8 cellular contexts compared by ENCODE assay signal in genomic region chr6:156780962-156781705, GRCh38. TPM values are rescaled to one million over a fixed set of nuclear protein-coding genes. Genes with fewer than 3 reads are reported as not detected.
DNase-seq lines count a peak whose midpoint lies in the region; ATAC-seq and TF ChIP-seq lines count a peak whose summit lies in the region.

No MANE protein-coding gene starts in this region.

- H3K27ac ChIP-seq in heart left ventricle (peak overlapping the region; percentile 26 to 99 (median 96)), ascending aorta (peak overlapping the region; percentile 93 to 100), liver (ENCODE audit: low read depth in 1 of 2, low read length in 2 of 2) (peak overlapping the region; percentile 73 to 79), urinary bladder (ENCODE audit: low read depth) (no peak overlapping the region)

- intact Hi-C loops in heart left ventricle (cut with DNase I): loop anchor here in 8 of 10 donors (2.0 to 10.0 kb wide), 11 partner anchors 41 to 240 kb away; no protein-coding TSS in a partner anchor
- intact Hi-C loops in cardiac septum (cut with DNase I): loop anchor here (1.0 to 5.0 kb wide), 2 partner anchors 171 to 240 kb away; no protein-coding TSS in a partner anchor
- intact Hi-C loops in ascending aorta (cut with DNase I): loop anchor here (2.0 to 5.0 kb wide), 4 partner anchors 46 to 361 kb away; no protein-coding TSS in a partner anchor

- no peak for DNase-seq in heart left ventricle
- DNase-seq in cardiac septum (ENCODE audit: low spot score): no peak
- DNase-seq in ascending aorta (ENCODE audit: low spot score in 2 of 2): no peak
- no peak for DNase-seq in NCI-H187 treated with DMSO at 0.1 percent for 48 hours (lab: John Stamatoyannopoulos, UW)
- DNase-seq in NCI-H1092 (lab: John Stamatoyannopoulos, UW): no peak
- no peak for DNase-seq in GM20000 (ENCODE audit: low spot score)

- TF ChIP-seq CTCF in heart left ventricle (IDR thresholded peaks at IDR 0.05): no peak
- TF ChIP-seq CTCF in ascending aorta (IDR thresholded peaks at IDR 0.05): no peak
- TF ChIP-seq CTCF in liver (IDR thresholded peaks at IDR 0.05; ENCODE audit: low read depth, low read length, missing input control): no peak
- TF ChIP-seq CTCF in GM20000 (IDR thresholded peaks at IDR 0.05; ENCODE audit: extremely low read depth, missing control alignments): no peak

- peak overlapping the region; percentile 68 to 90 for H3K9ac ChIP-seq in liver (ENCODE audit: low read depth in 1 of 2, low read length in 2 of 2)

- TF ChIP-seq POLR2A in heart left ventricle (IDR thresholded peaks at IDR 0.05): no peak

- WGBS in heart left ventricle, 4 donors: 8 to 15% (median 11%) methylated on average over 4 of the region's 4 CpGs
- 25% methylated on average over 4 of the region's 4 CpGs for WGBS in liver
- 12% methylated on average over 4 of the region's 4 CpGs for WGBS in urinary bladder

- H3K4me3 ChIP-seq in heart left ventricle: peak overlapping the region in 11 of 12 donors; percentile 13 to 97 (median 79)
- peak overlapping the region; percentile 76 to 99 for H3K4me3 ChIP-seq in ascending aorta
- H3K4me3 ChIP-seq in liver (ENCODE audit: low read depth in 1 of 3, low read length in 3 of 3): peak overlapping the region in 1 of 3 donors; percentile 37
- H3K4me3 ChIP-seq in urinary bladder (ENCODE audit: low read depth, low read length): peak overlapping the region; percentile 18

- no peak for TF ChIP-seq RAD21 in liver (IDR thresholded peaks at IDR 0.05)

- H3K36me3 ChIP-seq in heart left ventricle (peaks cover 0 to 8% (median 0%) of the 10 kb centered on the region in 9 donors), ascending aorta (no peaks in the 10 kb centered on the region), liver (ENCODE audit: control insufficient read depth in 4 of 4, insufficient read depth in 3 of 4, low read depth in 1 of 4, low read length in 3 of 4) (no peaks in the 10 kb centered on the region), urinary bladder (ENCODE audit: insufficient read depth) (no peaks in the 10 kb centered on the region)

- H3K9me3 ChIP-seq in heart left ventricle (no peaks in the 10 kb centered on the region), ascending aorta (no peaks in the 10 kb centered on the region), liver (ENCODE audit: control insufficient read depth in 4 of 4, low read length in 3 of 4) (no peaks in the 10 kb centered on the region)

- no peak for ATAC-seq in heart left ventricle

- H3K27me3 ChIP-seq in heart left ventricle (no peaks in the 10 kb centered on the region), ascending aorta (no peaks in the 10 kb centered on the region), liver (ENCODE audit: control insufficient read depth in 4 of 4, insufficient read depth in 4 of 4, low read length in 3 of 4) (no peaks in the 10 kb centered on the region)

- H3K4me1 ChIP-seq in heart left ventricle: peaks cover 6 to 55% (median 41%) of the 10 kb centered on the region in 12 donors
- H3K4me1 ChIP-seq in ascending aorta: peaks cover 0 to 23% of the 10 kb centered on the region in 2 donors
- H3K4me1 ChIP-seq in liver (ENCODE audit: control insufficient read depth in 4 of 4, insufficient read depth in 4 of 4, low read length in 3 of 4): peaks cover 0 to 36% (median 24%) of the 10 kb centered on the region in 4 donors
- H3K4me1 ChIP-seq in urinary bladder (ENCODE audit: insufficient read depth): peaks cover 2% of the 10 kb centered on the region

TF ChIP-seq in liver, 16 proteins besides CTCF, POLR2A, EP300 and RAD21:
- TF ChIP-seq FOXA2 (IDR thresholded peaks at IDR 0.05) (no peak), GABPA (IDR thresholded peaks at IDR 0.05 in 1 of 2, conservative IDR thresholded peaks at IDR 0.05 in 1 of 2) (no peak), ZBTB33 (IDR thresholded peaks at IDR 0.05) (no peak), MAX (IDR thresholded peaks at IDR 0.05) (no peak), REST (IDR thresholded peaks at IDR 0.05) (peak; percentile 26), RXRA (IDR thresholded peaks at IDR 0.05) (no peak), EGR1 (IDR thresholded peaks at IDR 0.05; ENCODE audit: low read depth in 2 of 2) (no peak)

RNA-seq across cellular contexts. Expression of gene ARID1B, which starts 4.0 kb away (rescaled TPM):
- total RNA-seq in heart left ventricle: 10 to 100 TPM; 34.3 to 76.1 (median 53.9) TPM
- 10 to 100 TPM; 15.3 to 24.0 TPM for polyA plus RNA-seq in heart left ventricle
- total RNA-seq in cardiac septum: 61.1 TPM
- 97.9 TPM for total RNA-seq in ascending aorta
- 10 to 100 TPM; 34.9 to 49.0 TPM for total RNA-seq in liver
- 10 to 100 TPM in 1 of 2 donors, 1 to 10 TPM in 1; 7.0 to 13.5 TPM for polyA plus RNA-seq in liver
- 213 TPM for total RNA-seq in urinary bladder
- 36.2 TPM for polyA plus RNA-seq in urinary bladder
